ENCODE assay signal across 11 cellular contexts in genomic region chr4:89101256-89102161, GRCh38. TPM values are rescaled to one million over a fixed set of nuclear protein-coding genes. Genes with fewer than 3 reads are reported as not detected.
A peak's percentile ranks its signal among the peaks of the same experiment; 100 is the strongest.
DNase-seq lines count a peak whose midpoint lies in the region; ATAC-seq and TF ChIP-seq lines count a peak whose summit lies in the region.
"Had no signal": no experiment of that assay in that cellular context is flagged by ENCODE, and none has a peak within 500 bp of the region (broad histone marks: within the 10 kb centered on the region; RNA-seq: fewer than 3 reads in every experiment).

No MANE protein-coding gene starts in this region.

- H3K27me3 Mint-ChIP-seq in memory B cell = no peaks in the 10 kb centered on the region

- TF ChIP-seq CTCF in lower lobe of right lung (IDR thresholded peaks at IDR 0.05) = no peak

- H3K4me1 ChIP-seq in lower lobe of right lung = no peaks in the 10 kb centered on the region

- no peaks in the 10 kb centered on the region for H3K36me3 ChIP-seq in lower lobe of right lung

- H3K36me3 Mint-ChIP-seq in memory B cell = peaks cover 3% of the 10 kb centered on the region

- H3K4me3 Mint-ChIP-seq in memory B cell = peak overlapping the region; percentile 51

- no peaks in the 10 kb centered on the region for H3K9me3 Mint-ChIP-seq in memory B cell

- H3K4me1 Mint-ChIP-seq in memory B cell = peaks cover 9% of the 10 kb centered on the region

- peak overlapping the region; percentile 92 for H3K27ac Mint-ChIP-seq in memory B cell

- H3K27me3 ChIP-seq in lower lobe of right lung (ENCODE audit: low read depth) = no peaks in the 10 kb centered on the region

- ATAC-seq in activated CD4-positive, CD25-positive, alpha-beta regulatory T cell treated with anti-CD3 and anti-CD28 coated beads, Interleukin-2, amount 50 U/mL, for 24 hours = peak; percentile 84 to 85
- ATAC-seq in GM21526 (IDR thresholded peaks at IDR 0.05; ENCODE audit: low FRiP score, unreplicated experiment) (peak; percentile 93), HG03354 (IDR thresholded peaks at IDR 0.05; ENCODE audit: poor library complexity, severe bottlenecking, unreplicated experiment) (peak; percentile 91), memory B cell (ENCODE audit: low read depth) (peak; percentile 90), SK-N-SH treated with all-trans-retinoic acid at 6 μM for 48 hours (no peak), lower lobe of right lung (no peak)

- intact Hi-C loops in lower lobe of right lung (cut with DNase I) = no loop called here

- no peaks in the 10 kb centered on the region for H3K9me3 ChIP-seq in lower lobe of right lung

- no peak for DNase-seq in activated CD4-positive, CD25-positive, alpha-beta regulatory T cell (lab: John Stamatoyannopoulos, UW)
- peak in 1 of 2 donors; percentile 22 for DNase-seq in memory B cell (ENCODE audit: low spot score in 2 of 2)
- DNase-seq in NCI-H510A treated with DMSO at 0.1 percent for 48 hours (lab: John Stamatoyannopoulos, UW) = no peak
- no peak for DNase-seq in lower lobe of right lung
- DNase-seq: occipital lobe, T1000 had no signal

- H3K27ac ChIP-seq in lower lobe of right lung = no peak overlapping the region
- H3K27ac ChIP-seq: 22Rv1 had no signal

- no peak overlapping the region for H3K4me3 ChIP-seq in lower lobe of right lung

TF ChIP-seq in SK-N-SH treated with all-trans-retinoic acid at 6 μM for 48 hours, 23 proteins besides CTCF, POLR2A, EP300 and RAD21:
- TF ChIP-seq BACH2 (CRISPR knock-in tag; IDR thresholded peaks at IDR 0.05; ENCODE audit: borderline replicate concordance) (no peak), PPARA (CRISPR knock-in tag; IDR thresholded peaks at IDR 0.05; ENCODE audit: borderline replicate concordance) (no peak), PATZ1 (CRISPR knock-in tag; IDR thresholded peaks at IDR 0.05; ENCODE audit: borderline replicate concordance) (no peak), OSR1 (CRISPR knock-in tag; IDR thresholded peaks at IDR 0.05) (no peak), ZNF565 (CRISPR knock-in tag; conservative IDR thresholded peaks at IDR 0.05; ENCODE audit: low read depth) (no peak), CSDC2 (CRISPR knock-in tag; IDR thresholded peaks at IDR 0.05) (no peak), ZNF70 (CRISPR knock-in tag; IDR thresholded peaks at IDR 0.05) (no peak), ZNF8 (CRISPR knock-in tag; IDR thresholded peaks at IDR 0.05) (no peak), ZFP30 (CRISPR knock-in tag; IDR thresholded peaks at IDR 0.05) (no peak), GLIS3 (CRISPR knock-in tag; IDR thresholded peaks at IDR 0.05) (no peak), ISL1 (CRISPR knock-in tag; IDR thresholded peaks at IDR 0.05) (no peak), ZFP3 (CRISPR knock-in tag; IDR thresholded peaks at IDR 0.05) (no peak)

RNA-seq across cellular contexts. Expression of gene TIGD2, which starts 9.8 kb away (rescaled TPM):
- total RNA-seq in lower lobe of right lung = 6.8 TPM

RNA-seq across cellular contexts. Expression of gene FAM13A, which starts 44.5 kb away (rescaled TPM):
- total RNA-seq in lower lobe of right lung = 39.1 TPM

Comparison
In these comparisons a context has a peak if more than half of its experiments do, and no peak if none do; other contexts are left out.
1. ATAC-seq: peak in activated CD4-positive, CD25-positive, alpha-beta regulatory T cell treated with anti-CD3 and anti-CD28 coated beads, Interleukin-2, amount 50 U/mL, for 24 hours (2 of 2), GM21526 (single experiment), HG03354 (single experiment) and memory B cell (single experiment); none in SK-N-SH treated with all-trans-retinoic acid at 6 μM for 48 hours (single experiment) and lower lobe of right lung (0 of 2).